Comparison of ENCODE assay signal across 10 cellular contexts in genomic region chr14:26255213-26255612, GRCh38.
DNase-seq lines count a peak whose midpoint lies in the region; ATAC-seq, FAIRE-seq and TF ChIP-seq lines count a peak whose summit lies in the region.
"Had no signal": no experiment of that assay in that cellular context is flagged by ENCODE, and none has a peak within 500 bp of the region (broad histone marks: within the 10 kb centered on the region; RNA-seq: fewer than 3 reads in every experiment).

No MANE protein-coding gene starts in this region.

- no peaks in the 10 kb centered on the region for H3K4me1 ChIP-seq in spleen

- DNase-seq in Daoy (ENCODE audit: low read depth) (peak; percentile 6), NCI-H460 (ENCODE audit: extremely low read depth, low read depth) (peak; percentile 27), choroid plexus epithelial cell (ENCODE audit: low read depth) (peak; percentile 52), nephron progenitor cell (no peak), spleen (no peak), RCC 7860 (ENCODE audit: low spot score) (no peak)
- DNase-seq in activated T-cell treated with anti-CD3 and anti-CD28 coated beads, Interleukin-2, amount 50 U/mL, for 24 hours = no peak

- H3K27ac Mint-ChIP-seq in nephron progenitor cell = no peak overlapping the region
- no peak overlapping the region for H3K27ac Mint-ChIP-seq in activated T-cell treated with anti-CD3 and anti-CD28 coated beads, Interleukin-2, amount 50 U/mL, for 24 hours
- H3K27ac Mint-ChIP-seq: memory B cell had no signal

- H3K36me3 ChIP-seq in spleen = no peaks in the 10 kb centered on the region

- intact Hi-C loops in spleen (cut with DNase I; ENCODE audit: low total_unique reads) = no loop called here

- H3K27me3 Mint-ChIP-seq in nephron progenitor cell (ENCODE audit: low read depth, poor library complexity) = peaks cover 3% of the 10 kb centered on the region
- H3K27me3 Mint-ChIP-seq in activated T-cell treated with anti-CD3 and anti-CD28 coated beads, Interleukin-2, amount 50 U/mL, for 24 hours = no peaks in the 10 kb centered on the region
- H3K27me3 Mint-ChIP-seq: central memory CD8-positive, alpha-beta T cell; memory B cell had no signal

- no peaks in the 10 kb centered on the region for H3K36me3 Mint-ChIP-seq in nephron progenitor cell (ENCODE audit: low read depth)
- H3K36me3 Mint-ChIP-seq in activated T-cell treated with anti-CD3 and anti-CD28 coated beads, Interleukin-2, amount 50 U/mL, for 24 hours (ENCODE audit: low read depth) = no peaks in the 10 kb centered on the region
- H3K36me3 Mint-ChIP-seq: memory B cell had no signal

- TF ChIP-seq POLR2A in spleen (IDR thresholded peaks at IDR 0.05) = no peak

- FAIRE-seq in RCC 7860 (lab: Jason Lieb, UNC) = no peak

- no peaks in the 10 kb centered on the region for H3K4me1 Mint-ChIP-seq in nephron progenitor cell
- no peaks in the 10 kb centered on the region for H3K4me1 Mint-ChIP-seq in activated T-cell treated with anti-CD3 and anti-CD28 coated beads, Interleukin-2, amount 50 U/mL, for 24 hours (ENCODE audit: low read depth)
- H3K4me1 Mint-ChIP-seq: central memory CD8-positive, alpha-beta T cell; memory B cell had no signal

- peaks cover 0 to 14% (median 0%) of the 10 kb centered on the region in 8 donors for H3K9me3 ChIP-seq in spleen

- no peaks in the 10 kb centered on the region for H3K27me3 ChIP-seq in spleen (replicated peaks in 1 of 7)

- no peak overlapping the region for H3K4me3 Mint-ChIP-seq in nephron progenitor cell
- H3K4me3 Mint-ChIP-seq in activated T-cell treated with anti-CD3 and anti-CD28 coated beads, Interleukin-2, amount 50 U/mL, for 24 hours = no peak overlapping the region
- H3K4me3 Mint-ChIP-seq: central memory CD8-positive, alpha-beta T cell; memory B cell had no signal

- 10 to 18% (median 14%) methylated on average over 2 of the region's 2 CpGs for WGBS in spleen, 5 donors

- ATAC-seq in HG02763 (IDR thresholded peaks at IDR 0.05; ENCODE audit: unreplicated experiment) = no peak

- H3K27ac ChIP-seq in spleen = no peak overlapping the region

- H3K9me3 Mint-ChIP-seq in nephron progenitor cell = no peaks in the 10 kb centered on the region
- peaks cover 19% of the 10 kb centered on the region for H3K9me3 Mint-ChIP-seq in activated T-cell treated with anti-CD3 and anti-CD28 coated beads, Interleukin-2, amount 50 U/mL, for 24 hours

- no peak overlapping the region for H3K4me3 ChIP-seq in choroid plexus epithelial cell (ENCODE audit: low read depth, low read length)
- no peak overlapping the region for H3K4me3 ChIP-seq in spleen

- TF ChIP-seq CTCF in choroid plexus epithelial cell (conservative IDR thresholded peaks at IDR 0.05; ENCODE audit: low read depth, low read length) = peak; percentile 56
- peak; percentile 22 for TF ChIP-seq CTCF in nephron progenitor cell (IDR thresholded peaks at IDR 0.05)
- TF ChIP-seq CTCF in spleen (IDR thresholded peaks at IDR 0.05 in 8 of 11, conservative IDR thresholded peaks at IDR 0.05 in 3 of 11) = no peak

Comparison
In these comparisons a context has a peak if more than half of its experiments do, and no peak if none do; other contexts are left out.
1. DNase-seq: peak in Daoy (single experiment), NCI-H460 (single experiment) and choroid plexus epithelial cell (single experiment); none in nephron progenitor cell (single experiment), spleen (single experiment), activated T-cell treated with anti-CD3 and anti-CD28 coated beads, Interleukin-2, amount 50 U/mL, for 24 hours (single experiment) and RCC 7860 (single experiment).
2. CTCF ChIP-seq: peak in choroid plexus epithelial cell (single experiment) and nephron progenitor cell (single experiment); none in spleen (0 of 11).